Comparison of ENCODE assay signal across 8 cellular contexts in the genomic region with DNA sequence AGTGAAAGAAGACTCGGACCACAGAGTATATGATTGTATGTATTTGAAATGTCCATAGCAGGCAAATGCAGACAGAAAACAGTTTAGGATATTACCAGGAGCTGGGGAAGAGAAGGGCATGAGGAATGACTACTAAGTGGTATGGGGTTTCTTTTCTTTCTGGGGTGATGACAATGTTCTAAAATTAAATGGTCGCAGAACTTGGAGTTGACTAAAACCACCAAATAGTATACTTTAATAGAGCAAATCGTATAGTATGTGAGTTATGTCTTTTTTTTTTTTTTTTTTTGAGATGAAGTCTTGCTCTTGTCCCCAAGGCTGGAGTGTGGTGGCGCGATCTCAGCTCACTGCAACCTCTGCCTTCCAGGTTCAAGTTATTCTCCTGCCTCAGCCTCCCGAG.
"Had no signal": no experiment of that assay in that cellular context is flagged by ENCODE, and none has a peak within 500 bp of the region (broad histone marks: within the 10 kb centered on the region; RNA-seq: fewer than 3 reads in every experiment).

No MANE protein-coding gene starts in this region.

- H3K4me3 Mint-ChIP-seq: H9 had no signal

- H3K4me1 Mint-ChIP-seq: H9 had no signal

- H3K27ac ChIP-seq: KMS-11 had no signal

- DNase-seq: GOT3, H9, HCEC 1CT, IMR-90, KBM-7 had no signal

- H3K27ac Mint-ChIP-seq: H9 had no signal

- H3K4me2 ChIP-seq: KMS-11 had no signal

- FAIRE-seq: H54, HTR-8/SVneo had no signal

- H3K9ac ChIP-seq: KMS-11 had no signal
